14 cellular contexts compared by ENCODE assay signal in the genomic region with DNA sequence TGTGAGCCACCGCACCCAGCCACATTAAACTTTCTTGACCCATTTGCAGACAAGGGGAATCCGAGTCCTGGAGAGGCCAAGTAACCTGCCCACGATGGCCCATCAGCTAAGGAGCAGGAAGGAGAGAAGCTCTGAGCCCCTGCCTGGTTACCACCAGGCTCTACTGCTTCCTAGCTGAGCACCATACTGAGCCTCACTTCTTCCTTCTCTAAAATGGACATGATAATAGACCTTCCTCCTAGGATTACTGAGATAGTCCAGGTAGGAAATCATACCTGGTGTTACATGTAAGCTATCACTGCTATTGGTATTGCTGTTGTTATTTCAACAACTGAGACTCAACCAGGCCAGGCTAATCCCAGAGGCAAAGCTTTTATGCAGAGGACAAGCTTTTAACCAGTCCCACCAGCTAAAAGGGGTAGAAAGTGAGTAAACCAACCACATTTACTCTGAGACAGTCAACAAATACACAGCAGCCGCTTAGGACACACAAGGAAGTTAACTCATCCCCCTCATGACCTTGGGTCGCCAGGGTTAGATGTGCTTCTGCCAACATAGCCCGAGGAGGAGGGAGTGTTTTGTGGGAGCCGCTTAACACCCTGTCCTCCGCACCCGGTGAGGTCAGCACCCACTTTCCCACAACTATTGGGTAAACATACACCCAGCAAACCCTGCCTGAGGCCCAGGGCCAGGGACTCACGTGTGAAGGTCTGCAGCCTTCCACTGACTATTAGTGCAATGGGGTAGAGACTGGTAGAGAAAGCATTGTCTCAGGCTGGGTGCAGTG. TPM values are rescaled to one million over a fixed set of nuclear protein-coding genes. Genes with fewer than 3 reads are reported as not detected.
DNase-seq lines count a peak whose midpoint lies in the region; ATAC-seq, FAIRE-seq and TF ChIP-seq lines count a peak whose summit lies in the region.
"Had no signal": no experiment of that assay in that cellular context is flagged by ENCODE, and none has a peak within 500 bp of the region (broad histone marks: within the 10 kb centered on the region; RNA-seq: fewer than 3 reads in every experiment).

No MANE protein-coding gene starts in this region.

- no peak for TF ChIP-seq CTCF in osteoblast (IDR thresholded peaks at IDR 0.05; ENCODE audit: extremely low read depth, low read depth, low read length)

- peak; percentile 36 for ATAC-seq in effector memory CD8-positive, alpha-beta T cell (replicated peaks)
- ATAC-seq in HG03432 (IDR thresholded peaks at IDR 0.05; ENCODE audit: unreplicated experiment) (no peak), GM18502 (IDR thresholded peaks at IDR 0.05; ENCODE audit: poor library complexity, unreplicated experiment) (no peak), SK-N-SH treated with all-trans-retinoic acid at 6 μM for 48 hours (no peak)

- peak overlapping the region; percentile 34 for H3K27ac ChIP-seq in osteoblast (ENCODE audit: low read depth, low read length)
- H3K27ac ChIP-seq: cardiac muscle cell, hepatocyte, neural progenitor cell had no signal

- H3K9me3 Mint-ChIP-seq in effector memory CD8-positive, alpha-beta T cell: no peaks in the 10 kb centered on the region
- H3K9me3 Mint-ChIP-seq: neural progenitor cell had no signal

- no peaks in the 10 kb centered on the region for H3K9me3 ChIP-seq in osteoblast (ENCODE audit: low read depth, low read length)

- no peaks in the 10 kb centered on the region for H3K79me2 ChIP-seq in osteoblast (ENCODE audit: insufficient read depth, low read length)
- H3K79me2 ChIP-seq: hepatocyte had no signal

- peaks cover 25% of the 10 kb centered on the region for H3K4me1 ChIP-seq in osteoblast (ENCODE audit: insufficient read depth, low read length)

- peaks cover 13 to 17% of the 10 kb centered on the region in 2 donors for H3K27me3 Mint-ChIP-seq in effector memory CD8-positive, alpha-beta T cell

- H3K4me1 Mint-ChIP-seq in effector memory CD8-positive, alpha-beta T cell (ENCODE audit: low read depth in 2 of 2): peaks cover 8 to 10% of the 10 kb centered on the region in 2 donors

- H2AFZ ChIP-seq in osteoblast (ENCODE audit: low read length): no peak overlapping the region
- H2AFZ ChIP-seq: hepatocyte, neural progenitor cell had no signal

- peaks cover 6% of the 10 kb centered on the region for H3K36me3 Mint-ChIP-seq in effector memory CD8-positive, alpha-beta T cell (ENCODE audit: insufficient read depth)
- H3K36me3 Mint-ChIP-seq: neural progenitor cell had no signal

- no peak for FAIRE-seq in RCC 7860 (lab: Jason Lieb, UNC)
- FAIRE-seq: urothelium cell line had no signal

- no peaks in the 10 kb centered on the region for H3K27me3 ChIP-seq in osteoblast (ENCODE audit: insufficient read depth, low read length)
- H3K27me3 ChIP-seq: cardiac muscle cell, hepatocyte, neural progenitor cell had no signal

- no peak overlapping the region for H3K4me3 ChIP-seq in osteoblast (ENCODE audit: insufficient read depth, low read length)
- H3K4me3 ChIP-seq: cardiac muscle cell, hepatocyte, neural progenitor cell had no signal

- H3K4me3 Mint-ChIP-seq in effector memory CD8-positive, alpha-beta T cell: no peak overlapping the region
- H3K4me3 Mint-ChIP-seq: neural progenitor cell had no signal

- H3K27ac Mint-ChIP-seq in effector memory CD8-positive, alpha-beta T cell: no peak overlapping the region
- H3K27ac Mint-ChIP-seq: neural progenitor cell had no signal

- DNase-seq in GF-D8 (lab: John Stamatoyannopoulos, UW): peak; percentile 81
- peak; percentile 44 for DNase-seq in RCC 7860 (ENCODE audit: low spot score)
- no peak for DNase-seq in effector memory CD8-positive, alpha-beta T cell
- peak; percentile 95 for DNase-seq in osteoblast (ENCODE audit: insufficient read length, low spot score, missing footprints)
- no peak for DNase-seq in NCI-H526 (lab: John Stamatoyannopoulos, UW)
- DNase-seq: H7, NCI-H146 had no signal

- peak overlapping the region; percentile 5 for H3K4me2 ChIP-seq in osteoblast (ENCODE audit: insufficient read depth, low read length)
- H3K4me2 ChIP-seq: hepatocyte, neural progenitor cell had no signal

- H4K20me1 ChIP-seq in osteoblast (ENCODE audit: insufficient read depth, low read length): no peaks in the 10 kb centered on the region

- H3K36me3 ChIP-seq in osteoblast (ENCODE audit: insufficient read depth, low read length): no peaks in the 10 kb centered on the region
- H3K36me3 ChIP-seq: cardiac muscle cell, neural progenitor cell had no signal

TF ChIP-seq in SK-N-SH treated with all-trans-retinoic acid at 6 μM for 48 hours, 23 proteins besides CTCF, POLR2A, EP300 and RAD21 (continues in another document):
- no peak for TF ChIP-seq ZNF70 (CRISPR knock-in tag; IDR thresholded peaks at IDR 0.05)
- TF ChIP-seq, protein P1, sequence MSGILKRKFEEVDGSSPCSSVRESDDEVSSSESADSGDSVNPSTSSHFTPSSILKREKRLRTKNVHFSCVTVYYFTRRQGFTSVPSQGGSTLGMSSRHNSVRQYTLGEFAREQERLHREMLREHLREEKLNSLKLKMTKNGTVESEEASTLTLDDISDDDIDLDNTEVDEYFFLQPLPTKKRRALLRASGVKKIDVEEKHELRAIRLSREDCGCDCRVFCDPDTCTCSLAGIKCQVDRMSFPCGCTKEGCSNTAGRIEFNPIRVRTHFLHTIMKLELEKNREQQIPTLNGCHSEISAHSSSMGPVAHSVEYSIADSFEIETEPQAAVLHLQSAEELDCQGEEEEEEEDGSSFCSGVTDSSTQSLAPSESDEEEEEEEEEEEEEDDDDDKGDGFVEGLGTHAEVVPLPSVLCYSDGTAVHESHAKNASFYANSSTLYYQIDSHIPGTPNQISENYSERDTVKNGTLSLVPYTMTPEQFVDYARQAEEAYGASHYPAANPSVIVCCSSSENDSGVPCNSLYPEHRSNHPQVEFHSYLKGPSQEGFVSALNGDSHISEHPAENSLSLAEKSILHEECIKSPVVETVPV (CRISPR knock-in tag; IDR thresholded peaks at IDR 0.05): no peak
- no peak for TF ChIP-seq GLIS3 (CRISPR knock-in tag; IDR thresholded peaks at IDR 0.05)
- TF ChIP-seq ZNF565 (CRISPR knock-in tag; conservative IDR thresholded peaks at IDR 0.05; ENCODE audit: low read depth): no peak
- TF ChIP-seq ARNTL (CRISPR knock-in tag; IDR thresholded peaks at IDR 0.05; ENCODE audit: borderline replicate concordance, low read depth): no peak
- no peak for TF ChIP-seq ZFP30 (CRISPR knock-in tag; IDR thresholded peaks at IDR 0.05)
- TF ChIP-seq BACH2 (CRISPR knock-in tag; IDR thresholded peaks at IDR 0.05; ENCODE audit: borderline replicate concordance): no peak
- TF ChIP-seq RARB (CRISPR knock-in tag; IDR thresholded peaks at IDR 0.05): no peak
- TF ChIP-seq, protein P2, sequence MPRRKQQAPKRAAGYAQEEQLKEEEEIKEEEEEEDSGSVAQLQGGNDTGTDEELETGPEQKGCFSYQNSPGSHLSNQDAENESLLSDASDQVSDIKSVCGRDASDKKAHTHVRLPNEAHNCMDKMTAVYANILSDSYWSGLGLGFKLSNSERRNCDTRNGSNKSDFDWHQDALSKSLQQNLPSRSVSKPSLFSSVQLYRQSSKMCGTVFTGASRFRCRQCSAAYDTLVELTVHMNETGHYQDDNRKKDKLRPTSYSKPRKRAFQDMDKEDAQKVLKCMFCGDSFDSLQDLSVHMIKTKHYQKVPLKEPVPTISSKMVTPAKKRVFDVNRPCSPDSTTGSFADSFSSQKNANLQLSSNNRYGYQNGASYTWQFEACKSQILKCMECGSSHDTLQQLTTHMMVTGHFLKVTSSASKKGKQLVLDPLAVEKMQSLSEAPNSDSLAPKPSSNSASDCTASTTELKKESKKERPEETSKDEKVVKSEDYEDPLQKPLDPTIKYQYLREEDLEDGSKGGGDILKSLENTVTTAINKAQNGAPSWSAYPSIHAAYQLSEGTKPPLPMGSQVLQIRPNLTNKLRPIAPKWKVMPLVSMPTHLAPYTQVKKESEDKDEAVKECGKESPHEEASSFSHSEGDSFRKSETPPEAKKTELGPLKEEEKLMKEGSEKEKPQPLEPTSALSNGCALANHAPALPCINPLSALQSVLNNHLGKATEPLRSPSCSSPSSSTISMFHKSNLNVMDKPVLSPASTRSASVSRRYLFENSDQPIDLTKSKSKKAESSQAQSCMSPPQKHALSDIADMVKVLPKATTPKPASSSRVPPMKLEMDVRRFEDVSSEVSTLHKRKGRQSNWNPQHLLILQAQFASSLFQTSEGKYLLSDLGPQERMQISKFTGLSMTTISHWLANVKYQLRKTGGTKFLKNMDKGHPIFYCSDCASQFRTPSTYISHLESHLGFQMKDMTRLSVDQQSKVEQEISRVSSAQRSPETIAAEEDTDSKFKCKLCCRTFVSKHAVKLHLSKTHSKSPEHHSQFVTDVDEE (CRISPR knock-in tag; IDR thresholded peaks at IDR 0.05): no peak
- no peak for TF ChIP-seq TCF4 (CRISPR knock-in tag; IDR thresholded peaks at IDR 0.05; ENCODE audit: borderline replicate concordance)
- TF ChIP-seq, protein P3, sequence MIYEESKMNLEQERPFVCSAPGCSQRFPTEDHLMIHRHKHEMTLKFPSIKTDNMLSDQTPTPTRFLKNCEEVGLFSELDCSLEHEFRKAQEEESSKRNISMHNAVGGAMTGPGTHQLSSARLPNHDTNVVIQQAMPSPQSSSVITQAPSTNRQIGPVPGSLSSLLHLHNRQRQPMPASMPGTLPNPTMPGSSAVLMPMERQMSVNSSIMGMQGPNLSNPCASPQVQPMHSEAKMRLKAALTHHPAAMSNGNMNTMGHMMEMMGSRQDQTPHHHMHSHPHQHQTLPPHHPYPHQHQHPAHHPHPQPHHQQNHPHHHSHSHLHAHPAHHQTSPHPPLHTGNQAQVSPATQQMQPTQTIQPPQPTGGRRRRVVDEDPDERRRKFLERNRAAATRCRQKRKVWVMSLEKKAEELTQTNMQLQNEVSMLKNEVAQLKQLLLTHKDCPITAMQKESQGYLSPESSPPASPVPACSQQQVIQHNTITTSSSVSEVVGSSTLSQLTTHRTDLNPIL (CRISPR knock-in tag; IDR thresholded peaks at IDR 0.05; ENCODE audit: low read depth): no peak
- TF ChIP-seq, protein P4, sequence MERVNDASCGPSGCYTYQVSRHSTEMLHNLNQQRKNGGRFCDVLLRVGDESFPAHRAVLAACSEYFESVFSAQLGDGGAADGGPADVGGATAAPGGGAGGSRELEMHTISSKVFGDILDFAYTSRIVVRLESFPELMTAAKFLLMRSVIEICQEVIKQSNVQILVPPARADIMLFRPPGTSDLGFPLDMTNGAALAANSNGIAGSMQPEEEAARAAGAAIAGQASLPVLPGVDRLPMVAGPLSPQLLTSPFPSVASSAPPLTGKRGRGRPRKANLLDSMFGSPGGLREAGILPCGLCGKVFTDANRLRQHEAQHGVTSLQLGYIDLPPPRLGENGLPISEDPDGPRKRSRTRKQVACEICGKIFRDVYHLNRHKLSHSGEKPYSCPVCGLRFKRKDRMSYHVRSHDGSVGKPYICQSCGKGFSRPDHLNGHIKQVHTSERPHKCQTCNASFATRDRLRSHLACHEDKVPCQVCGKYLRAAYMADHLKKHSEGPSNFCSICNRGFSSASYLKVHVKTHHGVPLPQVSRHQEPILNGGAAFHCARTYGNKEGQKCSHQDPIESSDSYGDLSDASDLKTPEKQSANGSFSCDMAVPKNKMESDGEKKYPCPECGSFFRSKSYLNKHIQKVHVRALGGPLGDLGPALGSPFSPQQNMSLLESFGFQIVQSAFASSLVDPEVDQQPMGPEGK (CRISPR knock-in tag; IDR thresholded peaks at IDR 0.05; ENCODE audit: borderline replicate concordance): no peak

RNA-seq across cellular contexts. Expression of a gene that starts 20.6 kb away (rescaled TPM):
- total RNA-seq in osteoblast: 70.9 and 115 TPM in 2 replicates

RNA-seq across cellular contexts. Expression of a gene that starts 29.5 kb away (rescaled TPM):
- 27.5 and 31.5 TPM in 2 replicates for total RNA-seq in osteoblast

RNA-seq across cellular contexts. Expression of a gene that starts 50.5 kb away (rescaled TPM):
- total RNA-seq in osteoblast: 52.1 and 52.5 TPM in 2 replicates

Comparison
In these comparisons a context has a peak if more than half of its experiments do, and no peak if none do; other contexts are left out.
1. DNase-seq: peak in GF-D8 (single experiment), RCC 7860 (single experiment) and osteoblast (single experiment); none in effector memory CD8-positive, alpha-beta T cell (0 of 3) and NCI-H526 (0 of 2).